ENCODE assay signal across 1 cellular context in the genomic region with DNA sequence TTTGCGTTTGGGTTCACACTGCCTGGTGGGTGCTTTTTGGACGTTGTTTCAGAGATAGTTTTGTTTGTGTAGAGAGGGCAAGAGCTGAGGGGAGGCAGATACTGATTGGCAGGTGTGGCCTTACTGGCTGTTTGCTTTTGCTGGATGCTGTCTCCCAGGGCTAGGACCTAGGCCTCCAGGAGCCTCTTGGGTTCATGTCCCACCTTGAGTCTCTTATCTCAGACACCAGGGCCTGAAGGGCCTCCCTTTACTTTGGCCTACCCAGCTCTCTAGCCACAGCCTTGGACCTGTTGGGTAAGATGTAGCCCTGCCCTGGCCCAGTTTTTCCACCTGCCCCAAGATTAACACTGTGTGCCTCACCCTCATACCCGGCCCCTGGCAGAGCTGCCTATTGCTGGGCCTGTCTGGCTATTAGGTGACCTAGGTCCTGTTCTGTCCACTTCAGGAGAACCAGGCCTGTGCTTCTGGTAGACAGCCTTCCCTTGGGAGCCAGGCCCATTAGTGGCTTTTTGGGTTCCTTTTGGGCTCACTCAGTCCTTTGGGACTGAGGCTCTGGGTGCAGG.
TF ChIP-seq lines count a peak whose summit lies in the region.

No MANE protein-coding gene starts in this region.

TF ChIP-seq in HCT116, 20 proteins besides CTCF, POLR2A, EP300 and RAD21 (continued from another document):
- TF ChIP-seq EGR1 (IDR thresholded peaks at IDR 0.05; ENCODE audit: low read depth) = no peak
- no peak for TF ChIP-seq JUND (IDR thresholded peaks at IDR 0.05)
- TF ChIP-seq, protein P1, sequence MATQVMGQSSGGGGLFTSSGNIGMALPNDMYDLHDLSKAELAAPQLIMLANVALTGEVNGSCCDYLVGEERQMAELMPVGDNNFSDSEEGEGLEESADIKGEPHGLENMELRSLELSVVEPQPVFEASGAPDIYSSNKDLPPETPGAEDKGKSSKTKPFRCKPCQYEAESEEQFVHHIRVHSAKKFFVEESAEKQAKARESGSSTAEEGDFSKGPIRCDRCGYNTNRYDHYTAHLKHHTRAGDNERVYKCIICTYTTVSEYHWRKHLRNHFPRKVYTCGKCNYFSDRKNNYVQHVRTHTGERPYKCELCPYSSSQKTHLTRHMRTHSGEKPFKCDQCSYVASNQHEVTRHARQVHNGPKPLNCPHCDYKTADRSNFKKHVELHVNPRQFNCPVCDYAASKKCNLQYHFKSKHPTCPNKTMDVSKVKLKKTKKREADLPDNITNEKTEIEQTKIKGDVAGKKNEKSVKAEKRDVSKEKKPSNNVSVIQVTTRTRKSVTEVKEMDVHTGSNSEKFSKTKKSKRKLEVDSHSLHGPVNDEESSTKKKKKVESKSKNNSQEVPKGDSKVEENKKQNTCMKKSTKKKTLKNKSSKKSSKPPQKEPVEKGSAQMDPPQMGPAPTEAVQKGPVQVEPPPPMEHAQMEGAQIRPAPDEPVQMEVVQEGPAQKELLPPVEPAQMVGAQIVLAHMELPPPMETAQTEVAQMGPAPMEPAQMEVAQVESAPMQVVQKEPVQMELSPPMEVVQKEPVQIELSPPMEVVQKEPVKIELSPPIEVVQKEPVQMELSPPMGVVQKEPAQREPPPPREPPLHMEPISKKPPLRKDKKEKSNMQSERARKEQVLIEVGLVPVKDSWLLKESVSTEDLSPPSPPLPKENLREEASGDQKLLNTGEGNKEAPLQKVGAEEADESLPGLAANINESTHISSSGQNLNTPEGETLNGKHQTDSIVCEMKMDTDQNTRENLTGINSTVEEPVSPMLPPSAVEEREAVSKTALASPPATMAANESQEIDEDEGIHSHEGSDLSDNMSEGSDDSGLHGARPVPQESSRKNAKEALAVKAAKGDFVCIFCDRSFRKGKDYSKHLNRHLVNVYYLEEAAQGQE (IDR thresholded peaks at IDR 0.05; ENCODE audit: low read depth) = no peak
- TF ChIP-seq FOSL1 (IDR thresholded peaks at IDR 0.05; ENCODE audit: low read depth) = no peak
- TF ChIP-seq SRF (IDR thresholded peaks at IDR 0.05; ENCODE audit: low read depth) = no peak
